26 cellular contexts compared by ENCODE assay signal in genomic region chr13:29422015-29422414, GRCh38.
"Had no signal": no experiment of that assay in that cellular context is flagged by ENCODE, and none has a peak within 500 bp of the region (broad histone marks: within the 10 kb centered on the region; RNA-seq: fewer than 3 reads in every experiment).

No MANE protein-coding gene starts in this region.

- DNase-seq: colonic mucosa; cortex of kidney; dermis blood vessel endothelial cell; dorsolateral prefrontal cortex; effector CD4-positive, alpha-beta T cell; effector CD8-positive, alpha-beta T cell; effector memory CD4-positive, alpha-beta T cell; effector memory CD8-positive, alpha-beta T cell; endodermal cell; erythroblast; esophagus squamous epithelium; foreskin fibroblast; foreskin keratinocyte; foreskin melanocyte; gastrocnemius medialis; glutamatergic neuron; head of caudate nucleus; heart left ventricle; heart right ventricle; hippocampal formation had no signal

- H3K79me2 ChIP-seq: hepatocyte had no signal

- H2AFZ ChIP-seq: hepatocyte had no signal

- H3K27me3 ChIP-seq: colonic mucosa, gastroesophageal sphincter had no signal

- H3K9me3 ChIP-seq: colonic mucosa, esophagus muscularis mucosa, esophagus squamous epithelium, gastrocnemius medialis, gastroesophageal sphincter, heart left ventricle, heart right ventricle had no signal

- ATAC-seq: effector memory CD8-positive, alpha-beta T cell; foreskin keratinocyte; gastrocnemius medialis; gastroesophageal sphincter; heart left ventricle; heart right ventricle had no signal

- H3K4me3 ChIP-seq: colonic mucosa, coronary artery, dorsolateral prefrontal cortex, esophagus muscularis mucosa, esophagus squamous epithelium, gastrocnemius medialis, gastroesophageal sphincter, heart left ventricle, heart right ventricle, hepatocyte had no signal

- H3K9me3 Mint-ChIP-seq: dendritic cell treated with granulocyte-macrophage colony-stimulating factor and Interleukin-4, amounts not matched to agents 40 ng/mL and 50 ng/mL, for 4 days; endodermal cell had no signal

- H3K27ac Mint-ChIP-seq: dendritic cell treated with granulocyte-macrophage colony-stimulating factor and Interleukin-4, amounts not matched to agents 40 ng/mL and 50 ng/mL, for 4 days; effector memory CD8-positive, alpha-beta T cell; endodermal cell had no signal

- H3K27ac ChIP-seq: colonic mucosa, coronary artery, dorsolateral prefrontal cortex, epithelial cell of prostate, esophagus muscularis mucosa, esophagus squamous epithelium, foreskin keratinocyte, gastrocnemius medialis, gastroesophageal sphincter, heart left ventricle, heart right ventricle, hepatocyte had no signal

- H3K4me2 ChIP-seq: hepatocyte had no signal

- H3K36me3 ChIP-seq: colonic mucosa, esophagus muscularis mucosa, esophagus squamous epithelium, gastrocnemius medialis, gastroesophageal sphincter, heart left ventricle, heart right ventricle had no signal

- H3K4me3 Mint-ChIP-seq: dendritic cell treated with granulocyte-macrophage colony-stimulating factor and Interleukin-4, amounts not matched to agents 40 ng/mL and 50 ng/mL, for 4 days; effector memory CD8-positive, alpha-beta T cell; endodermal cell had no signal

- H3K4me1 ChIP-seq: colonic mucosa, esophagus muscularis mucosa, foreskin keratinocyte, gastrocnemius medialis, gastroesophageal sphincter, heart left ventricle, heart right ventricle had no signal
